ENCODE assay signal across 20 cellular contexts in genomic region chr2:232776435-232776834, GRCh38. TPM values are rescaled to one million over a fixed set of nuclear protein-coding genes. Genes with fewer than 3 reads are reported as not detected.
DNase-seq lines count a peak whose midpoint lies in the region; TF ChIP-seq lines count a peak whose summit lies in the region.
"Had no signal": no experiment of that assay in that cellular context is flagged by ENCODE, and none has a peak within 500 bp of the region (broad histone marks: within the 10 kb centered on the region; RNA-seq: fewer than 3 reads in every experiment).

Gene KCNJ13, minus strand, starts transcription at chr2:232776565. Its CDS starts 5,203 bp downstream, at chr2:232771362.

- H2BK12ac ChIP-seq in trophoblast cell (ENCODE audit: low read length): no peak within 1 kb of the TSS

- H3K4ac ChIP-seq in trophoblast cell (ENCODE audit: low read depth, low read length): no peak within 1 kb of the TSS

- no CpG with 5 or more reads among the region's 1 CpG for WGBS in trophoblast cell (ENCODE audit: extremely low coverage, insufficient coverage, insufficient read length)
- 83 to 93% methylated on average over 1 of the region's 1 CpG for WGBS in testis, 2 donors

- intact Hi-C loops in testis (cut with DNase I; ENCODE audit: low total_unique reads): no loop called here
- intact Hi-C loops in ascending aorta (cut with DNase I): no loop called here

- H2AK5ac ChIP-seq in trophoblast cell (ENCODE audit: low read length): no peak within 1 kb of the TSS

- H3K79me2 ChIP-seq in trophoblast cell (ENCODE audit: control insufficient read depth, insufficient read depth, low read length, poor library complexity): no peaks in the 10 kb centered on the region

- H3K4me1 ChIP-seq in trophoblast cell (ENCODE audit: control insufficient read depth in 1 of 2, insufficient read depth in 2 of 2, low read length in 2 of 2): peaks cover 0 to 2% of the 10 kb centered on the region in 2 experiments
- H3K4me1 ChIP-seq in testis: peaks cover 12% of the 10 kb centered on the region
- H3K4me1 ChIP-seq in ascending aorta: no peaks in the 10 kb centered on the region
- H3K4me1 ChIP-seq: HAP-1 had no signal

- no peak within 1 kb of the TSS for H3K27ac ChIP-seq in trophoblast cell (ENCODE audit: low read depth, low read length)
- peak within 1 kb of the TSS in 1 of 2 donors; percentile 47 for H3K27ac ChIP-seq in testis
- H3K27ac ChIP-seq in ascending aorta: no peak within 1 kb of the TSS
- H3K27ac ChIP-seq: BLaER1, gastroesophageal sphincter had no signal

- H3K14ac ChIP-seq in trophoblast cell (ENCODE audit: low read length): no peak within 1 kb of the TSS

- H4K12ac ChIP-seq in trophoblast cell (ENCODE audit: low read depth, low read length): no peak within 1 kb of the TSS

- no peak within 1 kb of the TSS for H3K4me3 ChIP-seq in trophoblast cell (ENCODE audit: low read depth, low read length)
- H3K4me3 ChIP-seq in testis: no peak within 1 kb of the TSS
- H3K4me3 ChIP-seq in ascending aorta: no peak within 1 kb of the TSS
- H3K4me3 ChIP-seq: BLaER1, gastroesophageal sphincter, HAP-1, mucosa of descending colon had no signal

- no peak for TF ChIP-seq POLR2A in testis (IDR thresholded peaks at IDR 0.05)

- no peaks in the 10 kb centered on the region for H3K79me1 ChIP-seq in trophoblast cell (ENCODE audit: low read length)

- H4K91ac ChIP-seq in trophoblast cell (ENCODE audit: low read depth, low read length): no peak within 1 kb of the TSS

- H4K8ac ChIP-seq in trophoblast cell (ENCODE audit: low read depth, low read length): no peak within 1 kb of the TSS

- TF ChIP-seq CTCF in testis (IDR thresholded peaks at IDR 0.05) (no peak), ascending aorta (IDR thresholded peaks at IDR 0.05) (no peak)

- no peak within 1 kb of the TSS for H3K18ac ChIP-seq in trophoblast cell (ENCODE audit: low read length)

- peaks cover 0 to 3% of the 10 kb centered on the region in 2 experiments for H3K36me3 ChIP-seq in trophoblast cell (ENCODE audit: control insufficient read depth in 1 of 2, insufficient read depth in 2 of 2, low read length in 2 of 2)
- H3K36me3 ChIP-seq in testis (ENCODE audit: low read depth, missing control alignments): no peaks in the 10 kb centered on the region
- H3K36me3 ChIP-seq in ascending aorta: peaks cover 0 to 19% of the 10 kb centered on the region in 2 donors

- no peak within 1 kb of the TSS for H2BK5ac ChIP-seq in trophoblast cell (ENCODE audit: low read depth, low read length, poor library complexity)

- DNase-seq in ELR (ENCODE audit: low read depth): peak; percentile 4
- DNase-seq in RPMI7951 (ENCODE audit: low read depth): peak; percentile 19
- DNase-seq in fibroblast of peridontal ligament (ENCODE audit: extremely low read depth): peak; percentile 21
- peak; percentile 2 to 49 for DNase-seq in trophoblast cell
- no peak for DNase-seq in testis
- DNase-seq in NCI-H82 (lab: John Stamatoyannopoulos, UW): no peak
- no peak for DNase-seq in ascending aorta (ENCODE audit: low spot score in 2 of 2)
- DNase-seq in SW 1271 (lab: John Stamatoyannopoulos, UW): no peak
- DNase-seq: activated CD4-positive, CD25-positive, alpha-beta regulatory T cell; activated CD8-positive, alpha-beta memory T cell treated with anti-CD3 and anti-CD28 coated beads, Interleukin-2, amount 10 ng/mL, durations not matched to agents 7 days and 5 days; DMS79; mucosa of descending colon; NCI-H1105 treated with DMSO at 0.1 percent for 48 hours; stimulated activated naive CD4-positive, alpha-beta T cell treated with Interleukin-2 at 50 U/mL for 16 hours had no signal

- H2BK120ac ChIP-seq in trophoblast cell (ENCODE audit: insufficient read depth, low read length, poor library complexity): no peak within 1 kb of the TSS

- H3K23ac ChIP-seq in trophoblast cell (ENCODE audit: low read length): no peak within 1 kb of the TSS

- H3K4me2 ChIP-seq in trophoblast cell (ENCODE audit: low read length): peak within 1 kb of the TSS; percentile 43
- H3K4me2 ChIP-seq: BLaER1 had no signal

- H3K27me3 ChIP-seq in trophoblast cell (ENCODE audit: insufficient read depth, low read length) (no peaks in the 10 kb centered on the region), testis (no peaks in the 10 kb centered on the region), ascending aorta (no peaks in the 10 kb centered on the region)
- H3K27me3 ChIP-seq: BLaER1, gastroesophageal sphincter had no signal

- no peak within 1 kb of the TSS for H2AFZ ChIP-seq in trophoblast cell (ENCODE audit: insufficient read depth, low read length, poor library complexity)

- no peaks in the 10 kb centered on the region for H3K9me3 ChIP-seq in trophoblast cell (ENCODE audit: insufficient read depth, low read depth, low read length)
- no peaks in the 10 kb centered on the region for H3K9me3 ChIP-seq in testis
- no peaks in the 10 kb centered on the region for H3K9me3 ChIP-seq in ascending aorta
- H3K9me3 ChIP-seq: BLaER1, gastroesophageal sphincter, HAP-1, mucosa of descending colon had no signal

- no peak within 1 kb of the TSS for H3K9ac ChIP-seq in trophoblast cell (ENCODE audit: low read length)
- H3K9ac ChIP-seq: BLaER1 had no signal

RNA-seq across cellular contexts. Expression of gene KCNJ13, which starts in this region (rescaled TPM):
- total RNA-seq in RPMI7951 (2014; rRNA removed; shearing (Covaris generic)): not detected in 2 replicates
- 1.5 and 1.7 TPM in 2 replicates for polyA plus RNA-seq in trophoblast cell (2013)
- total RNA-seq in testis: 1 to 10 TPM; 1.3 to 2.8 TPM
- 0.25 TPM for polyA plus RNA-seq in testis (ENCODE audit: insufficient read depth, low read depth, low replicate concordance)
- total RNA-seq in ascending aorta: not detected
- total RNA-seq: activated CD8-positive, alpha-beta memory T cell treated with anti-CD3 and anti-CD28 coated beads, Interleukin-2, amount 10 ng/mL, durations not matched to agents 7 days and 5 days; gastroesophageal sphincter; mucosa of descending colon; OCI-LY7; osteoblast had no signal
- polyA plus RNA-seq: keratinocyte had no signal

Comparison
In these comparisons a context has a peak if more than half of its experiments do, and no peak if none do; other contexts are left out.
1. Peak in DNase-seq in RPMI7951; RNA of the gene not detected or under 1 TPM.
2. DNase-seq: peak in ELR (single experiment), fibroblast of peridontal ligament (single experiment) and trophoblast cell (2 of 2); none in testis (single experiment), NCI-H82 (single experiment), ascending aorta (0 of 2) and SW 1271 (0 of 2).